ENCODE assay signal across 1 cellular context in genomic region chr2:72981516-72981915, GRCh38.
TF ChIP-seq lines count a peak whose summit lies in the region.

No MANE protein-coding gene starts in this region.

TF ChIP-seq in HCT116, 20 proteins besides CTCF, POLR2A, EP300 and RAD21 (continued from another document):
- no peak for TF ChIP-seq ELF1 (IDR thresholded peaks at IDR 0.05; ENCODE audit: borderline replicate concordance, low read depth)
- TF ChIP-seq SRF (IDR thresholded peaks at IDR 0.05; ENCODE audit: low read depth) = no peak
- TF ChIP-seq FOSL1 (IDR thresholded peaks at IDR 0.05; ENCODE audit: low read depth) = no peak
- no peak for TF ChIP-seq SIN3A (IDR thresholded peaks at IDR 0.05; ENCODE audit: low read depth)
